9 cellular contexts compared by ENCODE assay signal in genomic region chr6:44456070-44456965, GRCh38.
DNase-seq lines count a peak whose midpoint lies in the region; TF ChIP-seq lines count a peak whose summit lies in the region.
"Had no signal": no experiment of that assay in that cellular context is flagged by ENCODE, and none has a peak within 500 bp of the region (broad histone marks: within the 10 kb centered on the region; RNA-seq: fewer than 3 reads in every experiment).

No MANE protein-coding gene starts in this region.

- H3K4me3 ChIP-seq in lower leg skin (ENCODE audit: low read depth, poor library complexity, severe bottlenecking) = no peak overlapping the region
- H3K4me3 ChIP-seq: skin epidermis had no signal

- TF ChIP-seq POLR2A in lower leg skin (IDR thresholded peaks at IDR 0.05) = no peak

- in situ Hi-C loops in ACHN (cut with HindIII; ENCODE audit: low pct_ligation_motif_present, low pct_unique_long_range_greater_than_20kb, low sequenced_read_pairs) = no loop called here

- intact Hi-C loops in lower leg skin (cut with DNase I; ENCODE audit: low total_unique reads) = no loop called here

- DNase-seq in ACHN = peak; percentile 56
- peak; percentile 25 for DNase-seq in GM04504 (ENCODE audit: low read depth)
- peak; percentile 60 for DNase-seq in HT1080 (ENCODE audit: low read depth)
- peak; percentile 64 for DNase-seq in RPMI8226
- peak; percentile 62 for DNase-seq in astrocyte of the hippocampus (ENCODE audit: low read depth, low spot score)
- DNase-seq in inferior parietal cortex (ENCODE audit: extremely low spot score) = peak; percentile 53
- peak; percentile 38 for DNase-seq in stimulated activated CD4-positive, alpha-beta T cell treated with anti-CD3 and anti-CD28 coated beads, Interleukin-4, amount 100 ng/mL, for 1 hour
- no peak for DNase-seq in lower leg skin (ENCODE audit: low spot score in 2 of 2)

- no peak for TF ChIP-seq CTCF in lower leg skin (IDR thresholded peaks at IDR 0.05)

- 28 to 33% methylated on average over 16 of the region's 16 CpGs for WGBS in lower leg skin, 2 donors

Comparison
In these comparisons a context has a peak if more than half of its experiments do, and no peak if none do; other contexts are left out.
1. DNase-seq: peak in ACHN (single experiment), GM04504 (single experiment), HT1080 (single experiment), RPMI8226 (single experiment), astrocyte of the hippocampus (single experiment), inferior parietal cortex (single experiment) and stimulated activated CD4-positive, alpha-beta T cell treated with anti-CD3 and anti-CD28 coated beads, Interleukin-4, amount 100 ng/mL, for 1 hour (single experiment); none in lower leg skin (0 of 2).